In the genomic region with DNA sequence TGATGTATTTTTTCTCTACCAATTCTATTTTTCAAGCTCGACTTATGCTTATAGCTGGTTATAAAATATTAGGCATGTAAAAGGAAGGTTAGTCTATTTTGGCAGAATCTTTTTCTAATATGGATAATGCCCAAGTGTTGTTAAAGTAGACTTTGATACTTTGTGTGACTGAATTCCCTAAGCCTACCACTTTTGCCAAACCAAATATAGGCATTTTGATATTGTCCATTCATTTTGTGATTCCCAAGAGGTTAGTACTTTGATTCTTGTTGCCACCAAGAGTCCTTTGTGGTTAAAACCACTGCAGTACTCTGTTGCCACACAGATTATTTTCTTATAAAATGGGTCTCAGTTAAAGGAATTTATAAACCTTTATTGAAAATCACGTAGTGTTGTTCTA, we compare ENCODE assay signal across 8 cellular contexts.
"Had no signal": no experiment of that assay in that cellular context is flagged by ENCODE, and none has a peak within 500 bp of the region (broad histone marks: within the 10 kb centered on the region; RNA-seq: fewer than 3 reads in every experiment).

No MANE protein-coding gene starts in this region.

- ATAC-seq: HCT116 had no signal

- H3K9ac ChIP-seq: GM23248, KMS-11 had no signal

- H3K27ac ChIP-seq: GM23248, KMS-11 had no signal

- H2AFZ ChIP-seq: GM23248 had no signal

- H3K4me3 ChIP-seq: GM23248, HAP-1 had no signal

- H3K9me3 ChIP-seq: HAP-1 had no signal

- DNase-seq: GM23248, GOT3, H7, HFFc6, KBM-7 had no signal

- H3K4me2 ChIP-seq: KMS-11 had no signal
